Comparison of ENCODE assay signal across 25 cellular contexts in the genomic region with DNA sequence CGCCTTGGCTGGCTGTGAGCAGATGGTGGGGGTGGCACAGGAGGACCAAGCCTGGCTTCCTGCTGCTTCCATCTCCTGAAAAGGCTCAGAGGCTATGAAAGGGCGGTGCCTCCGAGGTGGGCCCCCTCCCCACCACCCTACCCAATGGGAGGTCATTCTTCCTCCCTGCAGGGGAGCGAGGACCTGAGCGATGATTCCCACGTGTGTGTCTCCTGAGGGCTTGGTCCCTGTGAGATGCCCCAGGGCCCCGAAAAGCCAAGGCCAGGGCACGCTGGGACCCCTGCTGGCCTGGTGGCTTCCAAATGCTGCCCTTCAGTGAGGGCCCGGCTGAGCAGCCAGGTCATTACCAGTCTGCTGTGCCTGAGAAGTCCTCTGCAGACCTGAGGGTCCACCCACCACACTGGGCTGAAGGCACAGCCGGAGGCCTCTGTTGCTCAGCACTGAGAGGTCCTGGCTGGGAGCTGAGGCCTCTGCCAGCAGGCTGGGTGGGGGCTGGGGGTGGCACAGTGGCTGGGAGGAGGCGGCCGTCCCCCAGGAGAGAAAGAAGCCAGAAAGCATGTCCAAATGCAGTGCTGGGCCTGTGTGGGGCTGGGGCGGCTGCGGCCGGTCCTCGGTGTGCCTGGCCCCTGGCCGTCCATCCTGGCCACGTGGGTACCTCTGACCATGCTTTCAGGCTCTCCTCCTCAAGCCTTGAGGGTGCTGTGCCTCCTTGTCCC. TPM values are rescaled to one million over a fixed set of nuclear protein-coding genes. Genes with fewer than 3 reads are reported as not detected.
"Had no signal": no experiment of that assay in that cellular context is flagged by ENCODE, and none has a peak within 500 bp of the region (broad histone marks: within the 10 kb centered on the region; RNA-seq: fewer than 3 reads in every experiment).

No MANE protein-coding gene starts in this region.

- H3K4me1 Mint-ChIP-seq: activated CD4-positive, alpha-beta T cell treated with anti-CD3 and anti-CD28 coated beads, Interleukin-2, amount 10 ng/mL, durations not matched to agents 24 days and 14 days; activated naive CD8-positive, alpha-beta T cell treated with anti-CD3 and anti-CD28 coated beads for 36 hours had no signal

- H3K27me3 Mint-ChIP-seq: progenitor cell of endocrine pancreas had no signal

- H3K27ac ChIP-seq: epithelial cell of prostate, suprapubic skin, upper lobe of left lung had no signal

- H3K27me3 ChIP-seq: upper lobe of left lung had no signal

- H3K36me3 ChIP-seq: suprapubic skin, upper lobe of left lung had no signal

- H3K9me3 Mint-ChIP-seq: activated CD4-positive, alpha-beta T cell treated with anti-CD3 and anti-CD28 coated beads, Interleukin-2, amount 10 ng/mL, durations not matched to agents 24 days and 14 days; activated naive CD8-positive, alpha-beta T cell treated with anti-CD3 and anti-CD28 coated beads for 36 hours; effector memory CD8-positive, alpha-beta T cell; naive thymus-derived CD4-positive, alpha-beta T cell; stimulated activated naive CD8-positive, alpha-beta T cell treated with anti-CD3 and anti-CD28 coated beads, Interleukin-15, Interleukin-2, amounts not matched to agents 100 ng/mL and 50 ng/mL, for 24 hours had no signal

- H3K36me3 Mint-ChIP-seq: activated naive CD8-positive, alpha-beta T cell treated with anti-CD3 and anti-CD28 coated beads for 36 hours; naive thymus-derived CD4-positive, alpha-beta T cell had no signal

- H3K4me1 ChIP-seq: suprapubic skin had no signal

- H3K9me3 ChIP-seq: suprapubic skin, upper lobe of left lung had no signal

- FAIRE-seq: TTC549 had no signal

- DNase-seq: activated CD4-positive, alpha-beta T cell treated with anti-CD3 and anti-CD28 coated beads, Interleukin-2, amount 10 ng/mL, durations not matched to agents 24 days and 14 days; activated CD4-positive, CD25-positive, alpha-beta regulatory T cell; activated CD8-positive, alpha-beta memory T cell treated with anti-CD3 and anti-CD28 coated beads, Interleukin-2, amount 50 U/mL, for 4 hours; activated CD8-positive, alpha-beta T cell treated with anti-CD3 and anti-CD28 coated beads, Interleukin-2, amount 10 ng/mL, durations not matched to agents 7 days and 5 days; activated effector memory CD4-positive, alpha-beta T cell treated with anti-CD3 and anti-CD28 coated beads, Interleukin-2, amount 50 U/mL, for 16 hours; activated naive CD8-positive, alpha-beta T cell treated with anti-CD3 and anti-CD28 coated beads for 36 hours; activated T-cell treated with anti-CD3 and anti-CD28 coated beads, Interleukin-2, amount 50 U/mL, for 48 hours; amygdala; dermis blood vessel endothelial cell; effector memory CD8-positive, alpha-beta T cell; foreskin melanocyte; mammary epithelial cell; naive thymus-derived CD4-positive, alpha-beta T cell; SW 1271 had no signal

- H3K4me3 ChIP-seq: suprapubic skin, upper lobe of left lung had no signal

- ATAC-seq: activated CD8-positive, alpha-beta T cell treated with anti-CD3 and anti-CD28 coated beads, Interleukin-2, amount 10 ng/mL, durations not matched to agents 7 days and 5 days; effector memory CD8-positive, alpha-beta T cell; naive thymus-derived CD4-positive, alpha-beta T cell; sciatic nerve had no signal

- H3K27ac Mint-ChIP-seq: activated CD4-positive, alpha-beta T cell treated with anti-CD3 and anti-CD28 coated beads, Interleukin-2, amount 10 ng/mL, durations not matched to agents 24 days and 14 days; activated CD8-positive, alpha-beta T cell treated with anti-CD3 and anti-CD28 coated beads, Interleukin-2, amount 10 ng/mL, durations not matched to agents 7 days and 5 days; activated naive CD8-positive, alpha-beta T cell treated with anti-CD3 and anti-CD28 coated beads for 36 hours; effector memory CD8-positive, alpha-beta T cell; naive thymus-derived CD4-positive, alpha-beta T cell; stimulated activated naive CD8-positive, alpha-beta T cell treated with anti-CD3 and anti-CD28 coated beads, Interleukin-15, Interleukin-2, amounts not matched to agents 100 ng/mL and 50 ng/mL, for 24 hours had no signal

- H3K4me3 Mint-ChIP-seq: activated CD4-positive, alpha-beta T cell treated with anti-CD3 and anti-CD28 coated beads, Interleukin-2, amount 10 ng/mL, durations not matched to agents 24 days and 14 days; activated CD8-positive, alpha-beta T cell treated with anti-CD3 and anti-CD28 coated beads, Interleukin-2, amount 10 ng/mL, durations not matched to agents 7 days and 5 days; activated naive CD8-positive, alpha-beta T cell treated with anti-CD3 and anti-CD28 coated beads for 36 hours; effector memory CD8-positive, alpha-beta T cell; naive thymus-derived CD4-positive, alpha-beta T cell; stimulated activated naive CD8-positive, alpha-beta T cell treated with anti-CD3 and anti-CD28 coated beads, Interleukin-15, Interleukin-2, amounts not matched to agents 100 ng/mL and 50 ng/mL, for 24 hours had no signal

RNA-seq across cellular contexts. Expression of a gene that starts 14.0 kb away (rescaled TPM):
- total RNA-seq: activated CD4-positive, alpha-beta T cell treated with anti-CD3 and anti-CD28 coated beads, Interleukin-2, amount 10 ng/mL, durations not matched to agents 24 days and 14 days; activated CD8-positive, alpha-beta T cell treated with anti-CD3 and anti-CD28 coated beads, Interleukin-2, amount 10 ng/mL, durations not matched to agents 7 days and 5 days; activated naive CD8-positive, alpha-beta T cell treated with anti-CD3 and anti-CD28 coated beads for 36 hours; dermis blood vessel endothelial cell; fibroblast of lung; mammary epithelial cell; mononuclear cell; naive thymus-derived CD4-positive, alpha-beta T cell; T-helper 2 cell treated with Interferon-gamma antibody and Interleukin-4, amounts not matched to agents 100 ng/mL and 5 ng/mL, for 36 hours had no signal
- polyA plus RNA-seq: fibroblast of lung; mammary epithelial cell; naive thymus-derived CD4-positive, alpha-beta T cell had no signal

RNA-seq across cellular contexts. Expression of a gene that starts 37.8 kb away (rescaled TPM):
- total RNA-seq: activated CD4-positive, alpha-beta T cell treated with anti-CD3 and anti-CD28 coated beads, Interleukin-2, amount 10 ng/mL, durations not matched to agents 24 days and 14 days; activated CD8-positive, alpha-beta T cell treated with anti-CD3 and anti-CD28 coated beads, Interleukin-2, amount 10 ng/mL, durations not matched to agents 7 days and 5 days; activated naive CD8-positive, alpha-beta T cell treated with anti-CD3 and anti-CD28 coated beads for 36 hours; cerebellum; dermis blood vessel endothelial cell; fibroblast of lung; mammary epithelial cell; mononuclear cell; naive thymus-derived CD4-positive, alpha-beta T cell; progenitor cell of endocrine pancreas; sciatic nerve; suprapubic skin; T-helper 2 cell treated with Interferon-gamma antibody and Interleukin-4, amounts not matched to agents 100 ng/mL and 5 ng/mL, for 36 hours; upper lobe of left lung had no signal
- polyA plus RNA-seq: fibroblast of lung; mammary epithelial cell; naive thymus-derived CD4-positive, alpha-beta T cell had no signal
